In the genomic region with DNA sequence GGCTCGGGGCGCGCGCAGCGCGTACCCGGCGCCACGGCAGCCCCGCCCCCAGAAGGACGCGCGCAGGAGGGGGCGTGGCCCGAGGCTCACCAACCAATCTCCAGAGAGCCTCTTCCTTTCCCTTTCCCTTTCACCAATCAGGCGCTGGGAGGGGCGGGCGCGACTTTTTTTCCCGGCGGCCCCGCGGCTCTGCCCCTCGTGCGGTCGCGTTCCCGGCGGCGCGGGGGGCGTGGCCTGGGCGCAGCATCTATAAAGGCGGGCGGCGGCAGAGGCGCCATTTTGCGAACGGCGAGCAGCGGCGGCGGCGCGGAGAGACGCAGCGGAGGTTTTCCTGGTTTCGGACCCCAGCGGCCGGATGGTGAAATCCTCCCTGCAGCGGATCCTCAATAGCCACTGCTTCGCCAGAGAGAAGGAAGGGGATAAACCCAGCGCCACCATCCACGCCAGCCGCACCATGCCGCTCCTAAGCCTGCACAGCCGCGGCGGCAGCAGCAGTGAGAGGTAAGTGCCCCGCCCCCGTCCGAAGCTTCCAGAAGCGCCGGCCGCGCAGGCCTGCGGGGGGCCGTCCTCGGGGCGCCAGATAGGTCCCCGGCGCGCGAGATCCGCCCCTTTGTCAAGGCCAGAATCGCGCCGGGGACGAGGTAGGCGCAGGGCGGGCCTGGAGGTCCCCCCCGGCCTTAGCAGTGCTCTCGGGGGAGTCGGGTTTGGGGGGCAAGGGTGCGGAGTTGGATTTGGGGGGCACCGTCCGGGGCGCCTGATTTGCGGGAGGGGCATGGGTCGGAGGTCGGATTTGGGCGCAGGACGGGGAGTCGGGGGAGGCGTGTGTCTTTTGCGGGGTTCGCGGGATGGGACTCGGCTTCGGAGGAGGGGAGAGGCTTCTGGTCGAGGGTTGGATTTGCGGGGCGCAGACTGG, we compare ENCODE assay signal across 8 cellular contexts. TPM values are rescaled to one million over a fixed set of nuclear protein-coding genes. Genes with fewer than 3 reads are reported as not detected.
A peak's percentile ranks its signal among the peaks of the same experiment; 100 is the strongest.
DNase-seq lines count a peak whose midpoint lies in the region; ATAC-seq and TF ChIP-seq lines count a peak whose summit lies in the region.

No MANE protein-coding gene starts in this region.

- H3K27ac ChIP-seq in BLaER1 (peak overlapping the region; percentile 99), right lobe of liver (peak overlapping the region; percentile 96 to 99 (median 97))

- TF ChIP-seq CTCF in right lobe of liver (IDR thresholded peaks at IDR 0.05) = peak in 1 of 4 donors; percentile 23

- DNase-seq in GM19240 (ENCODE audit: insufficient read length, low spot score) = peak; percentile 97
- peak; percentile 91 for DNase-seq in NCI-H748 (lab: John Stamatoyannopoulos, UW; ENCODE audit: unreplicated experiment)
- DNase-seq in activated CD4-positive, alpha-beta T cell treated with anti-CD3 and anti-CD28 coated beads, Interleukin-2, amount 50 U/mL, for 4 hours = peak; percentile 99
- peak; percentile 98 for DNase-seq in dermis blood vessel endothelial cell
- DNase-seq in right lobe of liver = peak; percentile 98 to 99 (median 99)
- DNase-seq in stimulated activated CD4-positive, alpha-beta T cell treated with anti-CD3 and anti-CD28 coated beads, Interleukin-4, amount 100 ng/mL, for 24 hours = peak; percentile 98

- no peaks in the 10 kb centered on the region for H3K27me3 ChIP-seq in BLaER1
- no peaks in the 10 kb centered on the region for H3K27me3 ChIP-seq in right lobe of liver

- TF ChIP-seq POLR2A in right lobe of liver (IDR thresholded peaks at IDR 0.05) = peak; percentile 100

- intact Hi-C loops in right lobe of liver (cut with DNase I) = loop anchor here (5.0 kb wide), 2 partner anchors 32 to 107 kb away; a partner anchor contains a TSS

- under 1% methylated on average over 26 of the region's 103 CpGs for WGBS in right lobe of liver (ENCODE audit: insufficient coverage, low coverage, low lambda C conversion rate, missing lambda C conversion rate)

- peak overlapping the region; percentile 76 for H3K4me2 ChIP-seq in BLaER1

- H3K4me1 ChIP-seq in BLaER1 (peaks cover 75% of the 10 kb centered on the region), right lobe of liver (peaks cover 0 to 49% (median 8%) of the 10 kb centered on the region in 4 donors)

- H3K36me3 ChIP-seq in BLaER1 = peaks cover 24% of the 10 kb centered on the region
- peaks cover 0 to 18% (median 5%) of the 10 kb centered on the region in 4 donors for H3K36me3 ChIP-seq in right lobe of liver

- peak; percentile 58 for ATAC-seq in HG03520 (IDR thresholded peaks at IDR 0.05; ENCODE audit: unreplicated experiment)
- peak; percentile 80 to 90 (median 86) for ATAC-seq in right lobe of liver

- H4K20me1 ChIP-seq in BLaER1 = peaks cover 52% of the 10 kb centered on the region

- H3K9ac ChIP-seq in BLaER1 = peak overlapping the region; percentile 99

- H3K4me3 ChIP-seq in BLaER1 = peak overlapping the region; percentile 99
- peak overlapping the region; percentile 96 to 100 (median 98) for H3K4me3 ChIP-seq in right lobe of liver

- H3K9me3 ChIP-seq in BLaER1 (no peaks in the 10 kb centered on the region), right lobe of liver (no peaks in the 10 kb centered on the region)

RNA-seq across cellular contexts. Expression of a gene that starts 12.5 kb away (rescaled TPM):
- total RNA-seq in dermis blood vessel endothelial cell = 0.17 and 0.19 TPM in 2 replicates
- under 1 TPM; 0.07 to 0.49 (median 0.36) TPM for total RNA-seq in right lobe of liver

RNA-seq across cellular contexts. Expression of a gene that starts 13.3 kb away (rescaled TPM):
- 0.17 TPM in 1 of 2 replicates, not detected in the other for total RNA-seq in dermis blood vessel endothelial cell
- under 1 TPM in 3 of 6 experiments, not detected in 3; 0.28 to 0.81 (median 0.42) TPM for total RNA-seq in right lobe of liver

RNA-seq across cellular contexts. Expression of a gene that starts 20.4 kb away (rescaled TPM):
- total RNA-seq in dermis blood vessel endothelial cell (1.3 and 1.5 TPM in 2 replicates), right lobe of liver (1 to 10 TPM in 1 of 6 experiments, under 1 TPM in 5; 0.24 to 1.2 (median 0.59) TPM)

RNA-seq across cellular contexts. Expression of a gene that starts 32.9 kb away (rescaled TPM):
- total RNA-seq in dermis blood vessel endothelial cell (43.4 and 93.6 TPM in 2 replicates), right lobe of liver (10 to 100 TPM; 14.0 to 22.1 (median 19.1) TPM)

RNA-seq across cellular contexts. Expression of a gene that starts 33.4 kb away (rescaled TPM):
- total RNA-seq in dermis blood vessel endothelial cell = 64.0 and 84.9 TPM in 2 replicates
- 10 to 100 TPM; 24.4 to 49.3 (median 28.6) TPM for total RNA-seq in right lobe of liver

Comparison
In these comparisons a context has a peak if more than half of its experiments do, and no peak if none do; other contexts are left out.
1. Peak in every context shown above with its lines: DNase-seq, ATAC-seq, H3K4me3 ChIP-seq and H3K27ac ChIP-seq.